ENCODE assay signal across 18 cellular contexts in the genomic region with DNA sequence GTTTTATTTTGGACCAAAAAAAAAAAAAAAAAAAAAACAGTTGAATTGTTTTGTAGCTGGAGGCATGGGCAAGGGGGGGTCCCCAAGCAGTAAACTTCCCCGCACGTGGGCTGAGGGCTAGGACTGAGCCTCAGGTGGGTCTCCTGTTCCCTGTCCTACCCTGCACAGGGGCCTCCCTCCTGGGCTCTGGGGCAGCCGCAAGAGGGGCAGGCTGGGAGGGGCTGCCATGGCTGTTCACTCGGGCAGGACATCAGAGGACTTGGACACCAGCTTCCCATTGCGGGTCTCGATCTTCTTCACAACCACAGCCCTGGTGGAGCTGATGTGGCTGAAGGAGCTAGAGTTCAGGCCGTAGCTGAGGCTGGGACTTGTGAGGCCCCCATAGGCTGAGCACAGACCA.
"Had no signal": no experiment of that assay in that cellular context is flagged by ENCODE, and none has a peak within 500 bp of the region (broad histone marks: within the 10 kb centered on the region; RNA-seq: fewer than 3 reads in every experiment).

No MANE protein-coding gene starts in this region.

- H3K4me3 ChIP-seq: cardiac muscle cell, esophagus muscularis mucosa had no signal

- H3K9me3 Mint-ChIP-seq: activated CD8-positive, alpha-beta T cell treated with anti-CD3 and anti-CD28 coated beads for 36 hours; endodermal cell; natural killer cell treated with Interleukin-12 subunit alpha and Interleukin-12 subunit beta and Interleukin-15 and Interleukin-18, amount 100 ng/mL, for 72 hours; stimulated activated naive CD8-positive, alpha-beta T cell treated with anti-CD3 and anti-CD28 coated beads, Interleukin-15, amount 100 ng/mL, for 72 hours; T-helper 1 cell treated with Interleukin-12 subunit alpha and Interleukin-12 subunit beta and Interleukin-4 antibody, amounts not matched to agents 30 μg/mL and 1 μg/mL, for 36 hours had no signal

- H3K36me3 Mint-ChIP-seq: activated naive CD8-positive, alpha-beta T cell treated with anti-CD3 and anti-CD28 coated beads for 36 hours; natural killer cell treated with Interleukin-12 subunit alpha and Interleukin-12 subunit beta and Interleukin-15 and Interleukin-18, amount 100 ng/mL, for 72 hours had no signal

- H3K27me3 ChIP-seq: cardiac muscle cell, esophagus muscularis mucosa, foreskin keratinocyte had no signal

- H3K27ac Mint-ChIP-seq: activated CD8-positive, alpha-beta T cell treated with anti-CD3 and anti-CD28 coated beads for 36 hours; activated naive CD8-positive, alpha-beta T cell treated with anti-CD3 and anti-CD28 coated beads for 36 hours; activated T-cell treated with anti-CD3 and anti-CD28 coated beads, Interleukin-2, amount 50 U/mL, for 72 hours; endodermal cell; stimulated activated naive CD8-positive, alpha-beta T cell treated with anti-CD3 and anti-CD28 coated beads, Interleukin-15, amount 100 ng/mL, for 72 hours; T-helper 1 cell treated with Interleukin-12 subunit alpha and Interleukin-12 subunit beta and Interleukin-4 antibody, amounts not matched to agents 30 μg/mL and 1 μg/mL, for 36 hours had no signal

- H3K27me3 Mint-ChIP-seq: activated CD8-positive, alpha-beta T cell treated with anti-CD3 and anti-CD28 coated beads for 36 hours; activated naive CD8-positive, alpha-beta T cell treated with anti-CD3 and anti-CD28 coated beads for 36 hours; stimulated activated naive CD8-positive, alpha-beta T cell treated with anti-CD3 and anti-CD28 coated beads, Interleukin-15, amount 100 ng/mL, for 72 hours had no signal

- H3K36me3 ChIP-seq: cardiac muscle cell, esophagus muscularis mucosa had no signal

- H3K9me3 ChIP-seq: esophagus muscularis mucosa had no signal

- H3K27ac ChIP-seq: cardiac muscle cell, foreskin keratinocyte had no signal

- FAIRE-seq: islet of Langerhans had no signal

- DNase-seq: activated CD4-positive, alpha-beta T cell treated with anti-CD3 and anti-CD28 coated beads for 4 hours; activated CD8-positive, alpha-beta memory T cell treated with anti-CD3 and anti-CD28 coated beads, Interleukin-2, amount 50 U/mL, for 4 hours; activated CD8-positive, alpha-beta T cell treated with anti-CD3 and anti-CD28 coated beads for 36 hours; activated gamma-delta T cell treated with Interleukin-2 at 50 U/mL for 16 hours; activated naive CD8-positive, alpha-beta T cell treated with anti-CD3 and anti-CD28 coated beads for 36 hours; activated T-cell treated with anti-CD3 and anti-CD28 coated beads, Interleukin-2, amount 50 U/mL, for 72 hours; aorta; dermis blood vessel endothelial cell; endodermal cell; foreskin keratinocyte; stimulated activated CD4-positive, alpha-beta T cell treated with anti-CD3 and anti-CD28 coated beads, Interleukin-4, amount 100 ng/mL, for 1 hour; stimulated activated CD8-positive, alpha-beta memory T cell treated with anti-CD3 and anti-CD28 coated beads, Interleukin-4, amount 100 ng/mL, for 48 hours; stimulated activated naive CD8-positive, alpha-beta T cell treated with anti-CD3 and anti-CD28 coated beads, Interleukin-15, amount 100 ng/mL, for 72 hours had no signal

- ATAC-seq: activated CD8-positive, alpha-beta T cell treated with anti-CD3 and anti-CD28 coated beads for 36 hours; activated T-cell treated with anti-CD3 and anti-CD28 coated beads, Interleukin-2, amount 50 U/mL, for 72 hours; stimulated activated naive CD8-positive, alpha-beta T cell treated with anti-CD3 and anti-CD28 coated beads, Interleukin-15, amount 100 ng/mL, for 72 hours had no signal

- H3K4me3 Mint-ChIP-seq: activated CD8-positive, alpha-beta T cell treated with anti-CD3 and anti-CD28 coated beads for 36 hours; activated naive CD8-positive, alpha-beta T cell treated with anti-CD3 and anti-CD28 coated beads for 36 hours; activated T-cell treated with anti-CD3 and anti-CD28 coated beads, Interleukin-2, amount 50 U/mL, for 72 hours; endodermal cell; natural killer cell treated with Interleukin-12 subunit alpha and Interleukin-12 subunit beta and Interleukin-15 and Interleukin-18, amount 100 ng/mL, for 72 hours; stimulated activated naive CD8-positive, alpha-beta T cell treated with anti-CD3 and anti-CD28 coated beads, Interleukin-15, amount 100 ng/mL, for 72 hours; T-helper 1 cell treated with Interleukin-12 subunit alpha and Interleukin-12 subunit beta and Interleukin-4 antibody, amounts not matched to agents 30 μg/mL and 1 μg/mL, for 36 hours had no signal

- H3K4me1 Mint-ChIP-seq: endodermal cell had no signal
